ENCODE assay signal across 13 cellular contexts in the genomic region with DNA sequence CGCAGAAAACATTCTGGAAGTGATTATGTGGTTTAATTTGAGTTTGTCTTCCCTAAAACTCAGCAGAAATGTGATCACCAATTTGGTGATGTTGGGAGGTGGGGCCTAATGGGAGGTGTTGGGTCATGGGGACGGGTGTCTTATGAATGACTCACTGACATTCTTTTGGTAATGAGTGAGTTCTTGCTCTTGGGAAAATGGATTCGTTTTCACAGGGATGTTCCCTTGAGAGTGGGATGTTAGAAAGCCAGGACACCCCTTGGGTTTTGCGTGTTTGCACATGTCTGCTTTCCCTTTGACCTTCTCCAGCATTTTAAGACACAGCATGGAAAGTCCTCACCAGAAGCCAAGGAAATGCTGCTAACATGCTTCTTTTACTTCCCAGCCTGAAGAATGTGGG.
A peak's percentile ranks its signal among the peaks of the same experiment; 100 is the strongest.
DNase-seq lines count a peak whose midpoint lies in the region; ATAC-seq and TF ChIP-seq lines count a peak whose summit lies in the region.
"Had no signal": no experiment of that assay in that cellular context is flagged by ENCODE, and none has a peak within 500 bp of the region (broad histone marks: within the 10 kb centered on the region; RNA-seq: fewer than 3 reads in every experiment).

No MANE protein-coding gene starts in this region.

- no peak overlapping the region for H3K4me3 ChIP-seq in PC-9
- H3K4me3 ChIP-seq: coronary artery, Peyer's patch had no signal

- no peaks in the 10 kb centered on the region; the same call in 1 of the 2 replicates for H3F3A ChIP-seq in PC-9 (ENCODE audit: insufficient read depth, low read depth)

- no peak overlapping the region for H3K4me3 Mint-ChIP-seq in osteocyte (ENCODE audit: unreplicated experiment)
- no peak overlapping the region for H3K4me3 Mint-ChIP-seq in activated CD4-positive, alpha-beta T cell treated with anti-CD3 and anti-CD28 coated beads for 36 hours
- H3K4me3 Mint-ChIP-seq: naive B cell had no signal

- H4K20me1 ChIP-seq in PC-9 (ENCODE audit: insufficient read depth), result no peaks in the 10 kb centered on the region

- H3K36me3 Mint-ChIP-seq in osteocyte (ENCODE audit: unreplicated experiment), result peaks cover 3% of the 10 kb centered on the region
- no peaks in the 10 kb centered on the region for H3K36me3 Mint-ChIP-seq in activated CD4-positive, alpha-beta T cell treated with anti-CD3 and anti-CD28 coated beads for 36 hours (ENCODE audit: low read depth)

- H3K79me2 ChIP-seq in PC-9 (ENCODE audit: low read depth), result no peaks in the 10 kb centered on the region

- no peaks in the 10 kb centered on the region for H3K36me3 ChIP-seq in PC-9 (ENCODE audit: low read depth)
- H3K36me3 ChIP-seq: Peyer's patch had no signal

- H2AFZ ChIP-seq in PC-9, result no peak overlapping the region

- peaks cover 36% of the 10 kb centered on the region for H3K4me1 Mint-ChIP-seq in osteocyte (ENCODE audit: unreplicated experiment)
- H3K4me1 Mint-ChIP-seq in activated CD4-positive, alpha-beta T cell treated with anti-CD3 and anti-CD28 coated beads for 36 hours, result no peaks in the 10 kb centered on the region

- peak overlapping the region; percentile 27; the same call in 1 of the 2 replicates for H3K27ac ChIP-seq in PC-9
- H3K27ac ChIP-seq in epithelial cell of prostate, result no peak overlapping the region
- H3K27ac ChIP-seq: coronary artery, Peyer's patch had no signal

- CTCF ChIA-PET in PC-9 (lab: Charles Lee), result no interaction called here
- CTCF ChIA-PET in activated CD4-positive, alpha-beta T cell treated with anti-CD3 and anti-CD28 coated beads for 36 hours (lab: Charles Lee), result no interaction called here

- intact Hi-C loops in PC-9 (cut with micrococcal nuclease; ENCODE audit: unreplicated experiment), result no loop called here
- intact Hi-C loops in activated CD4-positive, alpha-beta T cell treated with anti-CD3 and anti-CD28 coated beads for 36 hours (cut with DNase I, micrococcal nuclease), result no loop called here

- POLR2A ChIA-PET in PC-9 (lab: Charles Lee; ENCODE audit: unreplicated experiment), result interaction anchor here (0.6 kb wide), 1 partner anchor 65 kb away, joined by 3 read pairs; no protein-coding TSS in a partner anchor
- POLR2A ChIA-PET in activated CD4-positive, alpha-beta T cell treated with anti-CD3 and anti-CD28 coated beads for 36 hours (lab: Charles Lee), result no interaction called here

- peaks cover 13% of the 10 kb centered on the region for H3K4me1 ChIP-seq in PC-9 (replicated peaks; ENCODE audit: insufficient read depth)
- H3K4me1 ChIP-seq: Peyer's patch had no signal

- H3K4me2 ChIP-seq in PC-9, result 0 out of 2 replicates have a peak overlapping the region, but pooled peaks have one; percentile 28

- no peak for ATAC-seq in activated CD4-positive, alpha-beta T cell treated with anti-CD3 and anti-CD28 coated beads for 36 hours
- ATAC-seq in HG03196 (IDR thresholded peaks at IDR 0.05; ENCODE audit: unreplicated experiment) (no peak), HG02571 (IDR thresholded peaks at IDR 0.05; ENCODE audit: unreplicated experiment) (no peak)

- TF ChIP-seq CTCF in PC-9 (conservative IDR thresholded peaks at IDR 0.05) (no peak), osteocyte (IDR thresholded peaks at IDR 0.05) (no peak)

- no TSS peak for BruUV-seq in PC-9 (replicated peaks; lab: Mats Ljungman, UMichigan)

- peak; percentile 90 for DNase-seq in EL
- peak; percentile 35 to 70 for DNase-seq in PC-9
- DNase-seq in epithelial cell of prostate (ENCODE audit: low read depth, low spot score), result peak; percentile 18
- DNase-seq in osteocyte (ENCODE audit: extremely low spot score, unreplicated experiment), result no peak
- DNase-seq in NCI-H524 treated with DMSO at 0.1 percent for 48 hours (lab: John Stamatoyannopoulos, UW), result no peak
- DNase-seq in activated CD4-positive, alpha-beta T cell treated with anti-CD3 and anti-CD28 coated beads for 36 hours, result no peak
- DNase-seq: naive B cell, NCI-H2029 treated with DMSO at 0.1 percent for 48 hours, Peyer's patch had no signal

- H3K27me3 ChIP-seq in PC-9 (ENCODE audit: insufficient read depth, low read depth), result no peaks in the 10 kb centered on the region
- H3K27me3 ChIP-seq: Peyer's patch had no signal

- peaks cover 2% of the 10 kb centered on the region for H3K9me3 Mint-ChIP-seq in osteocyte (ENCODE audit: unreplicated experiment)
- H3K9me3 Mint-ChIP-seq in activated CD4-positive, alpha-beta T cell treated with anti-CD3 and anti-CD28 coated beads for 36 hours (ENCODE audit: low read depth), result peaks cover 1% of the 10 kb centered on the region
- H3K9me3 Mint-ChIP-seq: activated T-helper 2 cell treated with anti-CD3 and anti-CD28 coated beads, Interferon-gamma antibody, Interleukin-2, Interleukin-4, amounts not matched to agents 10 μg/mL and 5 μg/mL and 100 μg/mL, durations not matched to agents 14 hours and 24 hours and 36 hours had no signal

- H3K9me2 ChIP-seq in PC-9 (ENCODE audit: insufficient read depth), result no peaks in the 10 kb centered on the region

- H3K27me3 Mint-ChIP-seq in osteocyte (ENCODE audit: unreplicated experiment), result no peaks in the 10 kb centered on the region
- H3K27me3 Mint-ChIP-seq in activated CD4-positive, alpha-beta T cell treated with anti-CD3 and anti-CD28 coated beads for 36 hours, result no peaks in the 10 kb centered on the region

- peaks cover 3% of the 10 kb centered on the region for H3K9me3 ChIP-seq in PC-9 (ENCODE audit: insufficient read depth, low read depth)
- H3K9me3 ChIP-seq: Peyer's patch had no signal

- H3K27ac Mint-ChIP-seq in osteocyte (ENCODE audit: unreplicated experiment), result peak overlapping the region; percentile 92
- no peak overlapping the region for H3K27ac Mint-ChIP-seq in activated CD4-positive, alpha-beta T cell treated with anti-CD3 and anti-CD28 coated beads for 36 hours
- H3K27ac Mint-ChIP-seq: activated T-helper 2 cell treated with anti-CD3 and anti-CD28 coated beads, Interferon-gamma antibody, Interleukin-2, Interleukin-4, amounts not matched to agents 10 μg/mL and 5 μg/mL and 100 μg/mL, durations not matched to agents 14 hours and 24 hours and 36 hours; naive B cell had no signal

Comparison
In these comparisons a context has a peak if more than half of its experiments do, and no peak if none do; other contexts are left out.
1. DNase-seq: peak in EL (single experiment), PC-9 (2 of 2) and epithelial cell of prostate (single experiment); none in osteocyte (single experiment), NCI-H524 treated with DMSO at 0.1 percent for 48 hours (single experiment) and activated CD4-positive, alpha-beta T cell treated with anti-CD3 and anti-CD28 coated beads for 36 hours (single experiment).